In the genomic region with DNA sequence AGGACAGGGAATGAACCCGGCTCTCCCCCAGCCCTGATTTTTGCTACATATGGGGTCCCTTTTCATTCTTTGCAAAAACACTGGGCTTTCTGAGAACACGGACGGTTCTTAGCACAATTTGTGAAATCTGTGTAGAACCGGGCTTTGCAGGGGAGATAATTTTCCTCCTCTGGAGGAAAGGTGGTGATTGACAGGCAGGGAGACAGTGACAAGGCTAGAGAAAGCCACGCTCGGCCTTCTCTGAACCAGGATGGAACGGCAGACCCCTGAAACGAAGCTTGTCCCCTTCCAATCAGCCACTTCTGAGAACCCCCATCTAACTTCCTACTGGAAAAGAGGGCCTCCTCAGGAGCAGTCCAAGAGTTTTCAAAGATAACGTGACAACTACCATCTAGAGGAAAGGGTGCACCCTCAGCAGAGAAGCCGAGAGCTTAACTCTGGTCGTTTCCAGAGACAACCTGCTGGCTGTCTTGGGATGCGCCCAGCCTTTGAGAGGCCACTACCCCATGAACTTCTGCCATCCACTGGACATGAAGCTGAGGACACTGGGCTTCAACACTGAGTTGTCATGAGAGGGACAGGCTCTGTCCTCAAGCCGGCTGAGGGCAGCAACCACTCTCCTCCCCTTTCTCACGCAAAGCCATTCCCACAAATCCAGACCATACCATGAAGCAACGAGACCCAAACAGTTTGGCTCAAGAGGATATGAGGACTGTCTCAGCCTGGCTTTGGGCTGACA, we compare ENCODE assay signal across 14 cellular contexts. TPM values are rescaled to one million over a fixed set of nuclear protein-coding genes. Genes with fewer than 3 reads are reported as not detected.
"Had no signal": no experiment of that assay in that cellular context is flagged by ENCODE, and none has a peak within 500 bp of the region (broad histone marks: within the 10 kb centered on the region; RNA-seq: fewer than 3 reads in every experiment).

No MANE protein-coding gene starts in this region.

- H3K4me3 ChIP-seq: gastrocnemius medialis, lung, skin epidermis, thyroid gland, vagina had no signal

- H3K9ac ChIP-seq: parathyroid adenoma had no signal

- H3K27me3 ChIP-seq: gastrocnemius medialis, thyroid gland, vagina had no signal

- H3K4me1 ChIP-seq: gastrocnemius medialis, parathyroid adenoma, vagina had no signal

- H3K79me2 ChIP-seq: parathyroid adenoma had no signal

- H3K9me3 ChIP-seq: gastrocnemius medialis, thyroid gland, vagina had no signal

- DNase-seq: activated CD4-positive, alpha-beta T cell treated with anti-CD3 and anti-CD28 coated beads for 4 hours; activated CD8-positive, alpha-beta T cell treated with anti-CD3 and anti-CD28 coated beads for 36 hours; activated naive CD8-positive, alpha-beta T cell treated with anti-CD3 and anti-CD28 coated beads for 36 hours; activated T-cell treated with anti-CD3 and anti-CD28 coated beads for 4 hours; gastrocnemius medialis; midbrain; thyroid gland had no signal

- H3K27ac ChIP-seq: gastrocnemius medialis, parathyroid adenoma, skin epidermis, thyroid gland, vagina had no signal

- ATAC-seq: activated CD8-positive, alpha-beta T cell treated with anti-CD3 and anti-CD28 coated beads for 36 hours; gastrocnemius medialis had no signal

- H2AFZ ChIP-seq: parathyroid adenoma had no signal

RNA-seq across cellular contexts. Expression of gene ZBP1, which starts 28.8 kb away (rescaled TPM):
- total RNA-seq: bronchial epithelial cell, endothelial cell of umbilical vein, fibroblast of lung, gastrocnemius medialis had no signal
- polyA plus RNA-seq: endothelial cell of umbilical vein, fibroblast of lung had no signal
